Comparison of ENCODE assay signal across 13 cellular contexts in genomic region chr2:143473206-143473605, GRCh38.
DNase-seq lines count a peak whose midpoint lies in the region; ATAC-seq, FAIRE-seq and TF ChIP-seq lines count a peak whose summit lies in the region.
"Had no signal": no experiment of that assay in that cellular context is flagged by ENCODE, and none has a peak within 500 bp of the region (broad histone marks: within the 10 kb centered on the region; RNA-seq: fewer than 3 reads in every experiment).

No MANE protein-coding gene starts in this region.

- H3K79me2 ChIP-seq in SK-N-SH (ENCODE audit: insufficient read depth) (no peaks in the 10 kb centered on the region), HepG2 (ENCODE audit: insufficient read depth, low read length) (no peaks in the 10 kb centered on the region)

- CTCF ChIA-PET in SK-N-SH (lab: Yijun Ruan, JAX) (no interaction called here), HepG2 (lab: Yijun Ruan, JAX; ENCODE audit: low intra/inter-chr PET ratio, low total read pairs) (no interaction called here)

- no peaks in the 10 kb centered on the region for H3K27me3 Mint-ChIP-seq in T-helper 2 cell treated with Interferon-gamma antibody and Interleukin-4, amounts not matched to agents 5 μg/mL and 100 μg/mL, for 36 hours (ENCODE audit: low read depth)

- TF ChIP-seq EP300 in SK-N-SH (IDR thresholded peaks at IDR 0.05; ENCODE audit: borderline replicate concordance in 1 of 2, low read depth in 1 of 2, low read length in 1 of 2): peak in 1 of 2 experiments; percentile 55; a peak in 1 of 4 replicates
- TF ChIP-seq EP300 in stomach (IDR thresholded peaks at IDR 0.05): no peak
- no peak for TF ChIP-seq EP300 in HepG2 (IDR thresholded peaks at IDR 0.05; ENCODE audit: low read depth in 2 of 2, low read length in 2 of 2)
- no peak for TF ChIP-seq EP300 in HepG2 (CRISPR knock-in tag; IDR thresholded peaks at IDR 0.05; ENCODE audit: borderline replicate concordance)

- H3K4me1 ChIP-seq in SK-N-SH (ENCODE audit: control insufficient read depth in 1 of 2, insufficient read depth in 2 of 2, low read depth in 1 of 2, low read length in 1 of 2): peaks cover 4 to 21% of the 10 kb centered on the region in 2 experiments; a peak in 3 of 4 replicates
- H3K4me1 ChIP-seq in stomach: peaks cover 0 to 9% (median 0%) of the 10 kb centered on the region in 4 donors
- H3K4me1 ChIP-seq in HepG2 (ENCODE audit: insufficient read depth, low read length): no peaks in the 10 kb centered on the region

- TF ChIP-seq CTCF in SK-N-SH (IDR thresholded peaks at IDR 0.05) (no peak), fibroblast of pulmonary artery (IDR thresholded peaks at IDR 0.05; ENCODE audit: low read length, missing control alignments) (no peak), stomach (IDR thresholded peaks at IDR 0.05) (no peak), HepG2 (CRISPR knock-in tag; IDR thresholded peaks at IDR 0.05) (no peak)

- H3K9ac ChIP-seq in SK-N-SH (no peak overlapping the region), HepG2 (ENCODE audit: insufficient read depth, low read depth, low read length) (no peak overlapping the region)

- no peaks in the 10 kb centered on the region for H3K9me2 ChIP-seq in SK-N-SH

- H3K36me3 Mint-ChIP-seq in T-helper 2 cell treated with Interferon-gamma antibody and Interleukin-4, amounts not matched to agents 5 μg/mL and 100 μg/mL, for 36 hours (ENCODE audit: low read depth): peaks cover 27% of the 10 kb centered on the region

- POLR2A ChIA-PET in SK-N-SH (lab: Yijun Ruan, JAX) (no interaction called here), HepG2 (lab: Yijun Ruan, JAX) (no interaction called here)

- H3K27ac ChIP-seq in SK-N-SH (ENCODE audit: low read depth in 2 of 2, low read length in 1 of 2) (peak overlapping the region in 1 of 2 experiments; percentile 10; a peak in 3 of 4 replicates), stomach (peak overlapping the region in 4 of 5 donors; percentile 6 to 36 (median 30)), HepG2 (ENCODE audit: extremely low read length, insufficient read depth, low read length) (no peak overlapping the region)
- H3K27ac ChIP-seq: SJCRH30 had no signal

- H3K4me3 ChIP-seq in SK-N-SH (ENCODE audit: low read depth in 2 of 2, low read length in 1 of 2): no peak overlapping the region
- no peak overlapping the region for H3K4me3 ChIP-seq in fibroblast of pulmonary artery (replicated peaks; ENCODE audit: low read depth, low read length)
- H3K4me3 ChIP-seq in stomach: no peak overlapping the region
- H3K4me3 ChIP-seq in HepG2 (replicated peaks in 1 of 3; ENCODE audit: insufficient read depth in 1 of 3, low read depth in 2 of 3, low read length in 3 of 3): no peak overlapping the region
- H3K4me3 ChIP-seq: SJCRH30, skin epidermis had no signal

- H2AFZ ChIP-seq in SK-N-SH (ENCODE audit: low read depth) (peak overlapping the region; percentile 75), HepG2 (ENCODE audit: low read length) (no peak overlapping the region)

- in situ Hi-C loops in HepG2 (cut with HindIII; ENCODE audit: extremely low pct_ligation_motif_present, low pct_unique_long_range_greater_than_20kb): no loop called here

- WGBS in SK-N-SH (ENCODE audit: low lambda C conversion rate): 42% methylated on average over 3 of the region's 3 CpGs
- WGBS in stomach, 5 donors: 34 to 60% (median 47%) methylated on average over 3 of the region's 3 CpGs
- under 1% methylated on average over 3 of the region's 3 CpGs for WGBS in HepG2 (ENCODE audit: low lambda C conversion rate)

- H3K36me3 ChIP-seq in SK-N-SH (replicated peaks in 1 of 2; ENCODE audit: control insufficient read depth in 1 of 2, insufficient read depth in 2 of 2, low read length in 1 of 2) (no peaks in the 10 kb centered on the region), stomach (no peaks in the 10 kb centered on the region), HepG2 (replicated peaks in 1 of 2; ENCODE audit: control insufficient read depth in 1 of 2, insufficient read depth in 2 of 2, low read length in 2 of 2) (no peaks in the 10 kb centered on the region)
- H3K36me3 ChIP-seq: SJCRH30 had no signal

- intact Hi-C loops in stomach (cut with DNase I; ENCODE audit: low total_unique reads) (no loop called here), HepG2 (cut with micrococcal nuclease; ENCODE audit: unreplicated experiment) (no loop called here)

- H3K27me3 ChIP-seq in SK-N-SH (ENCODE audit: insufficient read depth): no peaks in the 10 kb centered on the region
- H3K27me3 ChIP-seq in stomach: no peaks in the 10 kb centered on the region
- no peaks in the 10 kb centered on the region for H3K27me3 ChIP-seq in HepG2 (ENCODE audit: control insufficient read depth in 1 of 2, insufficient read depth in 2 of 2, low read length in 2 of 2)
- H3K27me3 ChIP-seq: SJCRH30 had no signal

- FAIRE-seq in H54 (lab: Jason Lieb, UNC) (peak; percentile 96), HepG2 (lab: Jason Lieb, UNC) (no peak)

- no peak overlapping the region for H3K4me3 Mint-ChIP-seq in T-helper 2 cell treated with Interferon-gamma antibody and Interleukin-4, amounts not matched to agents 5 μg/mL and 100 μg/mL, for 36 hours

- H3K27ac Mint-ChIP-seq in T-helper 2 cell treated with Interferon-gamma antibody and Interleukin-4, amounts not matched to agents 5 μg/mL and 100 μg/mL, for 36 hours: no peak overlapping the region

- TF ChIP-seq RAD21 in SK-N-SH (IDR thresholded peaks at IDR 0.05; ENCODE audit: low read length) (no peak), HepG2 (CRISPR knock-in tag; IDR thresholded peaks at IDR 0.05) (no peak)

- H4K20me1 ChIP-seq in SK-N-SH (ENCODE audit: insufficient read depth) (no peaks in the 10 kb centered on the region), HepG2 (ENCODE audit: insufficient read depth, low read length) (no peaks in the 10 kb centered on the region)

- DNase-seq in H54 (ENCODE audit: insufficient read length, low spot score) (peak; percentile 7), SK-N-SH (no peak), fibroblast of pulmonary artery (ENCODE audit: low read depth) (peak; percentile 75), stomach (no peak), HepG2 (ENCODE audit: low spot score) (no peak), DMS153 (lab: John Stamatoyannopoulos, UW) (no peak)
- no peak for DNase-seq in T-helper 2 cell treated with Interferon-gamma antibody and Interleukin-4, amounts not matched to agents 5 μg/mL and 100 μg/mL, for 36 hours (ENCODE audit: low spot score)
- DNase-seq: activated CD4-positive, alpha-beta T cell treated with anti-CD3 and anti-CD28 coated beads for 1 hour; activated effector memory CD4-positive, alpha-beta T cell treated with Interleukin-2 at 50 U/mL for 16 hours; NCI-H510A had no signal

- TF ChIP-seq POLR2A in H54 (IDR thresholded peaks at IDR 0.05; ENCODE audit: low read depth, low read length) (no peak), stomach (IDR thresholded peaks at IDR 0.05) (no peak), HepG2 (IDR thresholded peaks at IDR 0.05; ENCODE audit: insufficient read depth in 1 of 2, low read depth in 2 of 2, low read length in 2 of 2) (no peak)

- no peaks in the 10 kb centered on the region for H3F3A ChIP-seq in SK-N-SH (replicated peaks; ENCODE audit: insufficient read depth)

- H3K9me3 Mint-ChIP-seq in T-helper 2 cell treated with Interferon-gamma antibody and Interleukin-4, amounts not matched to agents 5 μg/mL and 100 μg/mL, for 36 hours: no peaks in the 10 kb centered on the region

- no peak for ATAC-seq in HepG2
- ATAC-seq in HG03095 (IDR thresholded peaks at IDR 0.05; ENCODE audit: unreplicated experiment): no peak

- H3K4me2 ChIP-seq in SK-N-SH (no peak overlapping the region), HepG2 (ENCODE audit: low read depth, low read length) (no peak overlapping the region)

- no peaks in the 10 kb centered on the region for H3K9me3 ChIP-seq in SK-N-SH
- H3K9me3 ChIP-seq in stomach: no peaks in the 10 kb centered on the region
- no peaks in the 10 kb centered on the region for H3K9me3 ChIP-seq in HepG2 (ENCODE audit: low read length)
- H3K9me3 ChIP-seq: SJCRH30 had no signal

- BruUV-seq in HepG2 (replicated peaks; lab: Mats Ljungman, UMichigan): no TSS peak

- H3K4me1 Mint-ChIP-seq in T-helper 2 cell treated with Interferon-gamma antibody and Interleukin-4, amounts not matched to agents 5 μg/mL and 100 μg/mL, for 36 hours (ENCODE audit: low read depth): peaks cover 8% of the 10 kb centered on the region

TF ChIP-seq in SK-N-SH, 30 proteins besides CTCF, POLR2A, EP300 and RAD21 (continues in another document):
- TF ChIP-seq TEAD4 (IDR thresholded peaks at IDR 0.05; ENCODE audit: borderline replicate concordance, insufficient read depth) (peak; percentile 38; the same call in 1 of the 2 replicates), MEF2A (IDR thresholded peaks at IDR 0.05; ENCODE audit: borderline replicate concordance, low read depth) (no peak), FOSL2 (IDR thresholded peaks at IDR 0.05; ENCODE audit: borderline replicate concordance, low read depth) (peak; percentile 82), JUND (IDR thresholded peaks at IDR 0.05) (peak; percentile 73; the same call in 1 of the 2 replicates)

TF ChIP-seq in HepG2, 621 proteins besides CTCF, POLR2A, EP300 and RAD21 (continues in another document):
- TF ChIP-seq IKZF5 (CRISPR knock-in tag; IDR thresholded peaks at IDR 0.05) (no peak), SMAD3 (CRISPR knock-in tag; IDR thresholded peaks at IDR 0.05) (no peak), MBD4 (IDR thresholded peaks at IDR 0.05; ENCODE audit: borderline replicate concordance, low read length) (no peak), ZNF296 (CRISPR knock-in tag; conservative IDR thresholded peaks at IDR 0.05) (no peak), ZNF251 (CRISPR knock-in tag; IDR thresholded peaks at IDR 0.05) (no peak), IKZF1 (IDR thresholded peaks at IDR 0.05) (no peak), DBP (CRISPR knock-in tag; IDR thresholded peaks at IDR 0.05; ENCODE audit: not compliant biosample characterization) (no peak)

Comparison
In these comparisons a context has a peak if more than half of its experiments do, and no peak if none do; other contexts are left out.
1. DNase-seq: peak in H54 (single experiment) and fibroblast of pulmonary artery (single experiment); none in SK-N-SH (single experiment), stomach (single experiment), HepG2 (single experiment), DMS153 (single experiment) and T-helper 2 cell treated with Interferon-gamma antibody and Interleukin-4, amounts not matched to agents 5 μg/mL and 100 μg/mL, for 36 hours (single experiment).